30 cellular contexts compared by ENCODE assay signal in genomic region chr9:125493861-125494554, GRCh38.
DNase-seq lines count a peak whose midpoint lies in the region; ATAC-seq and TF ChIP-seq lines count a peak whose summit lies in the region.
"Had no signal": no experiment of that assay in that cellular context is flagged by ENCODE, and none has a peak within 500 bp of the region (broad histone marks: within the 10 kb centered on the region; RNA-seq: fewer than 3 reads in every experiment).

No MANE protein-coding gene starts in this region.

- H3K9me3 Mint-ChIP-seq in stimulated activated effector memory CD8-positive, alpha-beta T cell treated with anti-CD3 and anti-CD28 coated beads, Interleukin-12 subunit alpha, Interleukin-12 subunit beta, amount 100 ng/mL, for 72 hours, result no peaks in the 10 kb centered on the region
- H3K9me3 Mint-ChIP-seq: activated CD4-positive, alpha-beta T cell treated with anti-CD3 and anti-CD28 coated beads, Interleukin-2, amount 10 ng/mL, durations not matched to agents 24 days and 14 days; activated naive CD8-positive, alpha-beta T cell treated with anti-CD3 and anti-CD28 coated beads, Interleukin-2, amount 50 U/mL, for 24 hours; activated T-cell treated with anti-CD3 and anti-CD28 coated beads, Interleukin-2, amount 50 U/mL, for 4 hours; central memory CD8-positive, alpha-beta T cell; natural killer cell treated with Interleukin-12 subunit alpha and Interleukin-12 subunit beta and Interleukin-15 and Interleukin-18, amount 100 ng/mL, for 72 hours; T-cell; WTC11 had no signal

- 0 out of 2 replicates have a peak overlapping the region, but pooled peaks have one; percentile 2 for H3K4me3 ChIP-seq in WERI-Rb-1 (ENCODE audit: low read depth, low read length)
- H3K4me3 ChIP-seq: body of pancreas, esophagus squamous epithelium, GM12878, lower lobe of right lung, SJCRH30, skin epidermis, upper lobe of left lung had no signal

- no peak for ATAC-seq in stimulated activated effector memory CD8-positive, alpha-beta T cell treated with anti-CD3 and anti-CD28 coated beads, Interleukin-12 subunit alpha, Interleukin-12 subunit beta, amount 100 ng/mL, for 72 hours
- ATAC-seq in esophagus mucosa, result no peak
- no peak for ATAC-seq in HG03520 (IDR thresholded peaks at IDR 0.05; ENCODE audit: unreplicated experiment)
- ATAC-seq in GM21367 (IDR thresholded peaks at IDR 0.05; ENCODE audit: unreplicated experiment), result no peak
- ATAC-seq: activated naive CD8-positive, alpha-beta T cell treated with anti-CD3 and anti-CD28 coated beads, Interleukin-2, amount 50 U/mL, for 24 hours; activated T-cell treated with anti-CD3 and anti-CD28 coated beads, Interleukin-2, amount 50 U/mL, for 4 hours; GM12878; natural killer cell treated with Interleukin-12 subunit alpha and Interleukin-12 subunit beta and Interleukin-15 and Interleukin-18, amount 100 ng/mL, for 72 hours; T-cell; WTC11 had no signal

- no peaks in the 10 kb centered on the region for H3K36me3 ChIP-seq in WERI-Rb-1
- H3K36me3 ChIP-seq: esophagus squamous epithelium, lower lobe of right lung, upper lobe of left lung had no signal

- no peak for TF ChIP-seq CTCF in WERI-Rb-1 (IDR thresholded peaks at IDR 0.05; ENCODE audit: low read depth, low read length)

- no peaks in the 10 kb centered on the region for H3K27me3 ChIP-seq in WERI-Rb-1 (ENCODE audit: insufficient read depth, low read depth, severe bottlenecking)
- H3K27me3 ChIP-seq: body of pancreas, esophagus squamous epithelium, foreskin keratinocyte, SJCRH30, upper lobe of left lung had no signal

- no peak overlapping the region for H3K4me3 Mint-ChIP-seq in stimulated activated effector memory CD8-positive, alpha-beta T cell treated with anti-CD3 and anti-CD28 coated beads, Interleukin-12 subunit alpha, Interleukin-12 subunit beta, amount 100 ng/mL, for 72 hours
- H3K4me3 Mint-ChIP-seq: activated CD4-positive, alpha-beta T cell treated with anti-CD3 and anti-CD28 coated beads, Interleukin-2, amount 10 ng/mL, durations not matched to agents 24 days and 14 days; activated naive CD8-positive, alpha-beta T cell treated with anti-CD3 and anti-CD28 coated beads, Interleukin-2, amount 50 U/mL, for 24 hours; activated T-cell treated with anti-CD3 and anti-CD28 coated beads, Interleukin-2, amount 50 U/mL, for 4 hours; central memory CD8-positive, alpha-beta T cell; natural killer cell treated with Interleukin-12 subunit alpha and Interleukin-12 subunit beta and Interleukin-15 and Interleukin-18, amount 100 ng/mL, for 72 hours; T-cell; WTC11 had no signal

- DNase-seq in HCEC 1CT (peak; percentile 41), WERI-Rb-1 (peak; percentile 83), left kidney (ENCODE audit: low read depth, low spot score) (peak; percentile 42)
- no peak for DNase-seq in stimulated activated effector memory CD8-positive, alpha-beta T cell treated with anti-CD3 and anti-CD28 coated beads, Interleukin-12 subunit alpha, Interleukin-12 subunit beta, amount 100 ng/mL, for 72 hours (ENCODE audit: low spot score in 2 of 2)
- DNase-seq: activated CD4-positive, alpha-beta T cell treated with anti-CD3 and anti-CD28 coated beads, Interleukin-2, amount 10 ng/mL, durations not matched to agents 24 days and 14 days; activated naive CD8-positive, alpha-beta T cell treated with anti-CD3 and anti-CD28 coated beads, Interleukin-2, amount 50 U/mL, for 24 hours; activated T-cell treated with anti-CD3 and anti-CD28 coated beads, Interleukin-2, amount 50 U/mL, for 4 hours; C1 segment of cervical spinal cord; DND-41; esophagus squamous epithelium; lower lobe of right lung; NCI-H1417; NCI-H2081; NCI-H2227 treated with DMSO at 0.1 percent for 48 hours; NCI-H526 treated with DMSO at 0.1 percent for 48 hours; SJCRH30; stimulated activated naive CD4-positive, alpha-beta T cell; T-cell had no signal

- H3K9me3 ChIP-seq in WERI-Rb-1 (ENCODE audit: severe bottlenecking), result no peaks in the 10 kb centered on the region
- H3K9me3 ChIP-seq: body of pancreas, esophagus squamous epithelium, lower lobe of right lung, SJCRH30, upper lobe of left lung had no signal

- H3K4me1 Mint-ChIP-seq in stimulated activated effector memory CD8-positive, alpha-beta T cell treated with anti-CD3 and anti-CD28 coated beads, Interleukin-12 subunit alpha, Interleukin-12 subunit beta, amount 100 ng/mL, for 72 hours, result peaks cover 6% of the 10 kb centered on the region
- H3K4me1 Mint-ChIP-seq: activated CD4-positive, alpha-beta T cell treated with anti-CD3 and anti-CD28 coated beads, Interleukin-2, amount 10 ng/mL, durations not matched to agents 24 days and 14 days had no signal

- H3K27ac ChIP-seq in WERI-Rb-1, result peak overlapping the region; percentile 37
- H3K27ac ChIP-seq: esophagus squamous epithelium, KMS-11, lower lobe of right lung, SJCRH30, skin epidermis, upper lobe of left lung had no signal

- no peaks in the 10 kb centered on the region for H3K36me3 Mint-ChIP-seq in stimulated activated effector memory CD8-positive, alpha-beta T cell treated with anti-CD3 and anti-CD28 coated beads, Interleukin-12 subunit alpha, Interleukin-12 subunit beta, amount 100 ng/mL, for 72 hours
- H3K36me3 Mint-ChIP-seq: natural killer cell treated with Interleukin-12 subunit alpha and Interleukin-12 subunit beta and Interleukin-15 and Interleukin-18, amount 100 ng/mL, for 72 hours; WTC11 had no signal

- H3K27ac Mint-ChIP-seq in stimulated activated effector memory CD8-positive, alpha-beta T cell treated with anti-CD3 and anti-CD28 coated beads, Interleukin-12 subunit alpha, Interleukin-12 subunit beta, amount 100 ng/mL, for 72 hours, result peak overlapping the region; percentile 18
- H3K27ac Mint-ChIP-seq: activated CD4-positive, alpha-beta T cell treated with anti-CD3 and anti-CD28 coated beads, Interleukin-2, amount 10 ng/mL, durations not matched to agents 24 days and 14 days; activated naive CD8-positive, alpha-beta T cell treated with anti-CD3 and anti-CD28 coated beads, Interleukin-2, amount 50 U/mL, for 24 hours; natural killer cell treated with Interleukin-12 subunit alpha and Interleukin-12 subunit beta and Interleukin-15 and Interleukin-18, amount 100 ng/mL, for 72 hours; T-cell had no signal

Comparison
In these comparisons a context has a peak if more than half of its experiments do, and no peak if none do; other contexts are left out.
1. DNase-seq: peak in HCEC 1CT (single experiment), WERI-Rb-1 (single experiment) and left kidney (single experiment); none in stimulated activated effector memory CD8-positive, alpha-beta T cell treated with anti-CD3 and anti-CD28 coated beads, Interleukin-12 subunit alpha, Interleukin-12 subunit beta, amount 100 ng/mL, for 72 hours (0 of 2).